ENCODE assay signal across 9 cellular contexts in the genomic region with DNA sequence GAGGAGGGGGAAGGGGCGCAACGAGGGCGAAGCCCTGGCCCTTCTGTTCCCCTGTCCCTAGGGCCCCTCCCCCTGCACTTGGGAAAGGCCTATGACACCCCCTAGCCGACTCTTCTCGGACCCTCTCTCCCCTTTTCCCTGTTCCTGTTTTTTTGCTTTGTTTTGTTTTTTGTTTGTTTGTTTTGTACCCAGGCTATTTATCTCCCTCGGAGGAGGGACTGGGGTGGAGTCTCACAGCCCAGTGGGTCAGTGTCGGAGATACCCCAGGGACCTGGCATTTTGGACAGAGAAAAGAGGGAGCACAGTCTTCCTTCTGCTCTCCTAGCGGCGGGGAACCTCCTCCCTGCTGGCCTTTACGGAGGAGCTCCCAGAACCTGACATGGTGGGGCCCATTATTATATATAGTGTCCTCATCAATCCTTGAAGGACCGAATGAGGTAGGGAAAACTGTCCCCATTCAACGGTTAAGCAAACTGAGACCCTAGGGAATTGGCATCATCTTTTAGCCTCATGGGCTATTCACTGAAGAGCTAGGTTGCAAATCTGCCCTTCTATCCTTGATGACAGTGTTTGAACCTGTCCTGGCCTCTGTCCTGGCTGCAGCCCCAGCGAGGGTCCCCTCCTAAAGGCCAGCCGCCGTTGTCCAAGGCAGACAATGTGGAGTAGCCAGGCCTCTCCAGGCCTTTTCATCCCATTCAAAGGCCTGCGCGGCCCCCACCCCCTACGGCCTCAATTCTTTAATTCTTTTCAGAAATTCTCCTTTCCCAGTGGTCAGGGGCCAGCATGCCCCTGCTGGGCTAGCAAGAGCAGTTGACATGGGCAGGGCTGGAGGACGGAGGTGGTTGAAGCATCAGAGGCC. TPM values are rescaled to one million over a fixed set of nuclear protein-coding genes. Genes with fewer than 3 reads are reported as not detected.
DNase-seq lines count a peak whose midpoint lies in the region; ATAC-seq, FAIRE-seq and TF ChIP-seq lines count a peak whose summit lies in the region.
"Had no signal": no experiment of that assay in that cellular context is flagged by ENCODE, and none has a peak within 500 bp of the region (broad histone marks: within the 10 kb centered on the region; RNA-seq: fewer than 3 reads in every experiment).

No MANE protein-coding gene starts in this region.

- no peaks in the 10 kb centered on the region for H3K9me3 ChIP-seq in endothelial cell of umbilical vein (replicated peaks; ENCODE audit: control insufficient read depth, insufficient read depth, low read length)
- H3K9me3 ChIP-seq in neutrophil: no peaks in the 10 kb centered on the region

- BruUV-seq in endothelial cell of umbilical vein (replicated peaks; lab: Mats Ljungman, UMichigan): no TSS peak

- dilution Hi-C loops in endothelial cell of umbilical vein (cut with MboI; ENCODE audit: extremely low pct_ligation_motif_present, low sequenced_read_pairs): no loop called here

- H3K9me3 Mint-ChIP-seq in CD14-positive monocyte: peaks cover 0 to 6% (median 0%) of the 10 kb centered on the region in 7 donors

- POLR2A ChIA-PET in endothelial cell of umbilical vein (lab: Charles Lee): no interaction called here

- H3K79me2 ChIP-seq in endothelial cell of umbilical vein (ENCODE audit: control insufficient read depth, insufficient read depth, low read length): no peaks in the 10 kb centered on the region

- peak overlapping the region; percentile 82 for H2AFZ ChIP-seq in endothelial cell of umbilical vein (ENCODE audit: low read depth, low read length)

- peaks cover 0 to 9% of the 10 kb centered on the region in 2 experiments for H3K27me3 ChIP-seq in endothelial cell of umbilical vein (ENCODE audit: control insufficient read depth in 2 of 2, insufficient read depth in 2 of 2, low read length in 2 of 2)
- peaks cover 58% of the 10 kb centered on the region for H3K27me3 ChIP-seq in neutrophil

- no peak for TF ChIP-seq CTCF in CD14-positive monocyte (IDR thresholded peaks at IDR 0.05)
- TF ChIP-seq CTCF in endothelial cell of umbilical vein (IDR thresholded peaks at IDR 0.05; ENCODE audit: extremely low read depth in 1 of 2, insufficient read depth in 1 of 2, low read depth in 1 of 2, low read length in 2 of 2): no peak
- no peak for TF ChIP-seq CTCF in neutrophil (IDR thresholded peaks at IDR 0.05)

- FAIRE-seq in endothelial cell of umbilical vein (lab: Jason Lieb, UNC): no peak

- H4K20me1 ChIP-seq in endothelial cell of umbilical vein (replicated peaks; ENCODE audit: control insufficient read depth, extremely low read depth, insufficient read depth, low read length): no peaks in the 10 kb centered on the region

- intact Hi-C loops in CD14-positive monocyte (cut with micrococcal nuclease): no loop called here
- intact Hi-C loops in endothelial cell of umbilical vein (cut with micrococcal nuclease): loop anchor here (2.0 kb wide), 1 partner anchor 38 kb away; no protein-coding TSS in a partner anchor

- no peaks in the 10 kb centered on the region for H3K9me1 ChIP-seq in endothelial cell of umbilical vein (replicated peaks; ENCODE audit: control insufficient read depth, extremely low read depth, insufficient read depth, low read length)

- peaks cover 1 to 2% of the 10 kb centered on the region in 2 donors for H3K36me3 Mint-ChIP-seq in CD14-positive monocyte

- DNase-seq in CD14-positive monocyte (ENCODE audit: low spot score): peak; percentile 38
- DNase-seq in NCI-H69 (lab: John Stamatoyannopoulos, UW): peak; percentile 61
- no peak for DNase-seq in endothelial cell of umbilical vein (ENCODE audit: low read depth, low spot score)
- no peak for DNase-seq in NCI-H510A treated with DMSO at 0.1 percent for 48 hours (lab: John Stamatoyannopoulos, UW)
- DNase-seq in NCI-H2227 (lab: John Stamatoyannopoulos, UW; ENCODE audit: unreplicated experiment): no peak
- DNase-seq in SHP77 treated with DMSO at 0.1 percent for 48 hours (lab: John Stamatoyannopoulos, UW): no peak
- DNase-seq: NCI-H1694 had no signal

- TF ChIP-seq POLR2A in endothelial cell of umbilical vein (IDR thresholded peaks at IDR 0.05; ENCODE audit: low read depth, low read length): no peak

- peaks cover 31 to 45% (median 40%) of the 10 kb centered on the region in 3 donors for H3K27me3 Mint-ChIP-seq in CD14-positive monocyte (ENCODE audit: low read depth in 3 of 3)

- H3K4me2 ChIP-seq in endothelial cell of umbilical vein (ENCODE audit: insufficient read depth, low read length): peak overlapping the region; percentile 46

- H3K4me3 Mint-ChIP-seq in CD14-positive monocyte: peak overlapping the region; percentile 66 to 90

- H3K9ac ChIP-seq in endothelial cell of umbilical vein (replicated peaks; ENCODE audit: extremely low read depth, insufficient read depth, low read length): no peak overlapping the region

- peaks cover 9% of the 10 kb centered on the region for H3K4me1 ChIP-seq in endothelial cell of umbilical vein (ENCODE audit: control insufficient read depth, extremely low read depth, insufficient read depth, low read length)
- peaks cover 16 to 26% of the 10 kb centered on the region in 2 experiments for H3K4me1 ChIP-seq in neutrophil (ENCODE audit: control insufficient read depth in 1 of 2, insufficient read depth in 1 of 2, low read depth in 1 of 2, low read length in 1 of 2)

- no peak overlapping the region for H3K27ac ChIP-seq in endothelial cell of umbilical vein (ENCODE audit: insufficient read depth, low read depth, low read length)
- no peak overlapping the region for H3K27ac ChIP-seq in neutrophil

- CTCF ChIA-PET in endothelial cell of umbilical vein (lab: Charles Lee): interaction anchor here (0.6 to 3.6 kb wide), 6 partner anchors 9 to 42 kb away, joined by 3 to 25 read pairs (median 4); no protein-coding TSS in a partner anchor

- H3K36me3 ChIP-seq in endothelial cell of umbilical vein (ENCODE audit: control insufficient read depth in 2 of 2, extremely low read depth in 1 of 2, insufficient read depth in 2 of 2, low read length in 2 of 2) (no peaks in the 10 kb centered on the region), neutrophil (no peaks in the 10 kb centered on the region)

- H3K27ac Mint-ChIP-seq in CD14-positive monocyte: no peak overlapping the region

- peak overlapping the region in 2 of 3 experiments; percentile 22 to 42 for H3K4me3 ChIP-seq in endothelial cell of umbilical vein (replicated peaks in 1 of 3; ENCODE audit: insufficient read depth in 1 of 3, low read depth in 1 of 3, low read length in 3 of 3)
- H3K4me3 ChIP-seq in neutrophil (ENCODE audit: low read depth in 1 of 2, low read length in 1 of 2): peak overlapping the region; percentile 25 to 27

- peaks cover 30% of the 10 kb centered on the region for H3K4me1 Mint-ChIP-seq in CD14-positive monocyte

- ATAC-seq in HG03175 (IDR thresholded peaks at IDR 0.05; ENCODE audit: unreplicated experiment): no peak

TF ChIP-seq in endothelial cell of umbilical vein, 7 proteins besides CTCF, POLR2A, EP300 and RAD21:
- TF ChIP-seq MYC (IDR thresholded peaks at IDR 0.05; ENCODE audit: low read depth, low read length): no peak
- TF ChIP-seq JUN (IDR thresholded peaks at IDR 0.05; ENCODE audit: borderline replicate concordance, insufficient read depth, insufficient read length, low read depth): no peak
- no peak for TF ChIP-seq POLR2AphosphoS5 (IDR thresholded peaks at IDR 0.05; ENCODE audit: insufficient read depth, low read depth, low read length)
- TF ChIP-seq EZH2 (IDR thresholded peaks at IDR 0.05; ENCODE audit: borderline replicate concordance, low read depth, low read length, severe bottlenecking): no peak
- TF ChIP-seq, protein P1, sequence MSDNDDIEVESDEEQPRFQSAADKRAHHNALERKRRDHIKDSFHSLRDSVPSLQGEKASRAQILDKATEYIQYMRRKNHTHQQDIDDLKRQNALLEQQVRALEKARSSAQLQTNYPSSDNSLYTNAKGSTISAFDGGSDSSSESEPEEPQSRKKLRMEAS (IDR thresholded peaks at IDR 0.05; ENCODE audit: insufficient read depth, insufficient read length): no peak
- TF ChIP-seq FOS (IDR thresholded peaks at IDR 0.05; ENCODE audit: borderline replicate concordance, insufficient read depth, low read length): no peak
- TF ChIP-seq GATA2 (IDR thresholded peaks at IDR 0.05; ENCODE audit: insufficient read depth, insufficient read length, low read depth, low read length): no peak

RNA-seq across cellular contexts. Expression of a gene that starts 0.9 kb away (rescaled TPM):
- polyA plus RNA-seq in CD14-positive monocyte (not detected), endothelial cell of umbilical vein (0.56 and 0.75 TPM in 2 replicates)
- 0.39 and 0.51 TPM in 2 replicates for total RNA-seq in endothelial cell of umbilical vein
- polyA plus RNA-seq in endothelial cell of umbilical vein (2011; cell fraction: cytosol; rRNA removed): 0.41 and 0.63 TPM in 2 replicates
- 0.61 and 0.84 TPM in 2 replicates for polyA plus RNA-seq in endothelial cell of umbilical vein (2011; cell fraction: nucleus; rRNA removed)
- polyA plus RNA-seq in endothelial cell of umbilical vein (2012): 0.22 TPM in 1 of 2 replicates, not detected in the other
- polyA minus RNA-seq in endothelial cell of umbilical vein: 0.23 and 0.68 TPM in 2 replicates
- polyA minus RNA-seq in endothelial cell of umbilical vein (2011; cell fraction: cytosol; rRNA and poly(A)+ RNA removed): not detected
- polyA minus RNA-seq in endothelial cell of umbilical vein (2011; cell fraction: nucleus; rRNA and poly(A)+ RNA removed): 0.43 TPM in 1 of 2 replicates, not detected in the other

Comparison
In these comparisons a context has a peak if more than half of its experiments do, and no peak if none do; other contexts are left out.
1. DNase-seq: peak in CD14-positive monocyte (single experiment) and NCI-H69 (single experiment); none in endothelial cell of umbilical vein (single experiment), NCI-H510A treated with DMSO at 0.1 percent for 48 hours (single experiment), NCI-H2227 (single experiment) and SHP77 treated with DMSO at 0.1 percent for 48 hours (single experiment).